8 cellular contexts compared by ENCODE assay signal in the genomic region with DNA sequence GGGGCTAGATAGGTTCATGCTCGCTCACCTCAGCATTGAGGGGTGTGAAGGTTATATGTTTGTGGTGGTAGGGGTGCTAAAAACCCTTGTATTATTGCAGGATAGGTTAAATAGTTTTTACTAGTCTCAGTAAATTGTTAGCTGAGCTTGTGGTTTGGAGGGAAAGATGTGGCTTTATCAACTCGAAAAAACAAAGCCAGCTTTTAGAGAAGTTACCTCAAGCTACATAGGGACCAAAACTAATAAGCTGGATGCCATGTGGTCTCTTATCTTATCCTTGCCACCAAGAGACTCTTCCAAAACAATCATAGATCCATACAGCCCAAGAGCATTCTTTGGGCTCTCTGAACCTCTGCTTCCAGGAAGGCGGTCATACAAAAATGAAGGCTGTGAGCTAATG. TPM values are rescaled to one million over a fixed set of nuclear protein-coding genes. Genes with fewer than 3 reads are reported as not detected.
DNase-seq lines count a peak whose midpoint lies in the region; ATAC-seq and TF ChIP-seq lines count a peak whose summit lies in the region.

No MANE protein-coding gene starts in this region.

- H3K9me3 Mint-ChIP-seq in T-helper 1 cell treated with Interleukin-12 subunit alpha and Interleukin-12 subunit beta and Interleukin-4 antibody, amounts not matched to agents 30 μg/mL and 1 μg/mL, for 36 hours = no peaks in the 10 kb centered on the region
- H3K9me3 Mint-ChIP-seq in stimulated activated effector memory CD8-positive, alpha-beta T cell treated with anti-CD3 and anti-CD28 coated beads, Interleukin-12 subunit alpha, Interleukin-12 subunit beta, amount 100 ng/mL, for 72 hours = no peaks in the 10 kb centered on the region

- TF ChIP-seq CTCF in esophagus squamous epithelium (IDR thresholded peaks at IDR 0.05) = no peak

- H3K36me3 Mint-ChIP-seq in T-helper 1 cell treated with Interleukin-12 subunit alpha and Interleukin-12 subunit beta and Interleukin-4 antibody, amounts not matched to agents 30 μg/mL and 1 μg/mL, for 36 hours (ENCODE audit: low read depth) = peaks cover 39% of the 10 kb centered on the region
- H3K36me3 Mint-ChIP-seq in stimulated activated effector memory CD8-positive, alpha-beta T cell treated with anti-CD3 and anti-CD28 coated beads, Interleukin-12 subunit alpha, Interleukin-12 subunit beta, amount 100 ng/mL, for 72 hours = peaks cover 86% of the 10 kb centered on the region

- peak overlapping the region; percentile 94 for H3K27ac Mint-ChIP-seq in T-helper 1 cell treated with Interleukin-12 subunit alpha and Interleukin-12 subunit beta and Interleukin-4 antibody, amounts not matched to agents 30 μg/mL and 1 μg/mL, for 36 hours
- peak overlapping the region; percentile 89 for H3K27ac Mint-ChIP-seq in stimulated activated effector memory CD8-positive, alpha-beta T cell treated with anti-CD3 and anti-CD28 coated beads, Interleukin-12 subunit alpha, Interleukin-12 subunit beta, amount 100 ng/mL, for 72 hours

- peak overlapping the region in 3 of 4 donors; percentile 64 to 75 (median 65) for H3K27ac ChIP-seq in esophagus squamous epithelium

- no peaks in the 10 kb centered on the region for H3K27me3 ChIP-seq in esophagus squamous epithelium

- no peak overlapping the region for H3K4me3 ChIP-seq in esophagus squamous epithelium

- H3K4me1 Mint-ChIP-seq in T-helper 1 cell treated with Interleukin-12 subunit alpha and Interleukin-12 subunit beta and Interleukin-4 antibody, amounts not matched to agents 30 μg/mL and 1 μg/mL, for 36 hours (ENCODE audit: low read depth) = peaks cover 81% of the 10 kb centered on the region
- H3K4me1 Mint-ChIP-seq in stimulated activated effector memory CD8-positive, alpha-beta T cell treated with anti-CD3 and anti-CD28 coated beads, Interleukin-12 subunit alpha, Interleukin-12 subunit beta, amount 100 ng/mL, for 72 hours = peaks cover 83% of the 10 kb centered on the region

- intact Hi-C loops in esophagus squamous epithelium (cut with DNase I) = no loop called here

- ATAC-seq in SK-N-SH treated with all-trans-retinoic acid at 6 μM for 48 hours (0 out of 3 replicates have a peak, but pooled peaks have one; percentile 8), HG02840 (IDR thresholded peaks at IDR 0.05; ENCODE audit: low FRiP score, unreplicated experiment) (no peak), GM21723 (IDR thresholded peaks at IDR 0.05; ENCODE audit: unreplicated experiment) (no peak)
- ATAC-seq in stimulated activated effector memory CD8-positive, alpha-beta T cell treated with anti-CD3 and anti-CD28 coated beads, Interleukin-12 subunit alpha, Interleukin-12 subunit beta, amount 100 ng/mL, for 72 hours = no peak

- peaks cover 5 to 80% (median 30%) of the 10 kb centered on the region in 3 donors for H3K4me1 ChIP-seq in esophagus squamous epithelium

- TF ChIP-seq POLR2A in esophagus squamous epithelium (IDR thresholded peaks at IDR 0.05) = no peak

- H3K27me3 Mint-ChIP-seq in T-helper 1 cell treated with Interleukin-12 subunit alpha and Interleukin-12 subunit beta and Interleukin-4 antibody, amounts not matched to agents 30 μg/mL and 1 μg/mL, for 36 hours (ENCODE audit: low read depth) = no peaks in the 10 kb centered on the region

- DNase-seq in T-helper 1 cell (no peak), esophagus squamous epithelium (lab: John Stamatoyannopoulos, UW) (no peak), ureter (ENCODE audit: low spot score) (no peak)
- DNase-seq in stimulated activated effector memory CD8-positive, alpha-beta T cell treated with anti-CD3 and anti-CD28 coated beads, Interleukin-12 subunit alpha, Interleukin-12 subunit beta, amount 100 ng/mL, for 72 hours (ENCODE audit: low spot score in 2 of 2) = no peak

- WGBS in esophagus squamous epithelium, 2 donors = 55 to 70% methylated on average over 3 of the region's 3 CpGs

- H3K4me3 Mint-ChIP-seq in T-helper 1 cell treated with Interleukin-12 subunit alpha and Interleukin-12 subunit beta and Interleukin-4 antibody, amounts not matched to agents 30 μg/mL and 1 μg/mL, for 36 hours = peak overlapping the region; percentile 79
- H3K4me3 Mint-ChIP-seq in stimulated activated effector memory CD8-positive, alpha-beta T cell treated with anti-CD3 and anti-CD28 coated beads, Interleukin-12 subunit alpha, Interleukin-12 subunit beta, amount 100 ng/mL, for 72 hours = peak overlapping the region; percentile 71

- H3K9me3 ChIP-seq in esophagus squamous epithelium = no peaks in the 10 kb centered on the region

- no peaks in the 10 kb centered on the region for H3K36me3 ChIP-seq in esophagus squamous epithelium

TF ChIP-seq in SK-N-SH treated with all-trans-retinoic acid at 6 μM for 48 hours, 23 proteins besides CTCF, POLR2A, EP300 and RAD21:
- TF ChIP-seq CSDC2 (CRISPR knock-in tag; IDR thresholded peaks at IDR 0.05) (no peak), CSRNP3 (CRISPR knock-in tag; IDR thresholded peaks at IDR 0.05) (no peak), TSHZ2 (CRISPR knock-in tag; IDR thresholded peaks at IDR 0.05) (no peak), OSR1 (CRISPR knock-in tag; IDR thresholded peaks at IDR 0.05) (no peak), ESRRG (CRISPR knock-in tag; IDR thresholded peaks at IDR 0.05) (no peak)

RNA-seq across cellular contexts. Expression of gene MSN, which starts 29.2 kb away (rescaled TPM):
- total RNA-seq in esophagus squamous epithelium = 100 to 1,000 TPM in 3 of 4 donors, 10 to 100 TPM in 1; 62.4 to 158 (median 133) TPM
- 134 TPM for total RNA-seq in ureter
